In the genomic region with DNA sequence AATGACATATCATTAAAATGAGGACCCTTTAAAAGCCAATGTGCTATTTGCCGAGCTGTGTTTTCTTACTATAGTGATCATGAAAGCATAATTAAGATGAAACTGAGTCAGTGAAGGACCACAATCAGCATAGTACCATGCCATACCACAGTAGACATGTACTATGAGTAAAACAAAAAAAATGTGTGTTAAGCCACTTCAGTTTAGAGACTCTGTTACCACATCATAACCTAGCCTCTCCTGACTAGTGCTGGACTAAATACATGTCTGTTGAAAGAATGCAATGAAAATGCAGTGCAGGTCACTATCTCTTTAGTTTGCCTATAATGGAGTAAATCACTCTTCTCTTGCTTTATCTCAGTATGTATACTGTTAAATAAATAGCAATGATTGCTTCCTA, we compare ENCODE assay signal across 25 cellular contexts. TPM values are rescaled to one million over a fixed set of nuclear protein-coding genes. Genes with fewer than 3 reads are reported as not detected.
"Had no signal": no experiment of that assay in that cellular context is flagged by ENCODE, and none has a peak within 500 bp of the region (broad histone marks: within the 10 kb centered on the region; RNA-seq: fewer than 3 reads in every experiment).

No MANE protein-coding gene starts in this region.

- H3K9me3 ChIP-seq: ascending aorta, left lung, thyroid gland, upper lobe of right lung had no signal

- H3K27me3 Mint-ChIP-seq: activated naive CD4-positive, alpha-beta T cell treated with anti-CD3 and anti-CD28 coated beads, Interleukin-2, amount 50 U/mL, for 24 hours; progenitor cell of endocrine pancreas had no signal

- H3K4me3 Mint-ChIP-seq: activated naive CD4-positive, alpha-beta T cell treated with anti-CD3 and anti-CD28 coated beads, Interleukin-2, amount 50 U/mL, for 24 hours; endodermal cell; natural killer cell; stimulated activated naive CD8-positive, alpha-beta T cell treated with anti-CD3 and anti-CD28 coated beads, Interleukin-15, Interleukin-2, amounts not matched to agents 100 ng/mL and 50 ng/mL, for 24 hours; T-helper 2 cell treated with Interferon-gamma antibody and Interleukin-4, amounts not matched to agents 5 μg/mL and 100 μg/mL, for 36 hours had no signal

- H3K27ac Mint-ChIP-seq: activated naive CD4-positive, alpha-beta T cell treated with anti-CD3 and anti-CD28 coated beads, Interleukin-2, amount 50 U/mL, for 24 hours; endodermal cell; natural killer cell; progenitor cell of endocrine pancreas; stimulated activated naive CD8-positive, alpha-beta T cell treated with anti-CD3 and anti-CD28 coated beads, Interleukin-15, Interleukin-2, amounts not matched to agents 100 ng/mL and 50 ng/mL, for 24 hours; T-helper 2 cell treated with Interferon-gamma antibody and Interleukin-4, amounts not matched to agents 5 μg/mL and 100 μg/mL, for 36 hours had no signal

- H3K4me3 ChIP-seq: ascending aorta, left lung, thyroid gland, upper lobe of right lung had no signal

- ATAC-seq: left lung, natural killer cell, right cardiac atrium, upper lobe of right lung had no signal

- H3K9me3 Mint-ChIP-seq: activated naive CD4-positive, alpha-beta T cell treated with anti-CD3 and anti-CD28 coated beads, Interleukin-2, amount 50 U/mL, for 24 hours; endodermal cell; natural killer cell; stimulated activated naive CD8-positive, alpha-beta T cell treated with anti-CD3 and anti-CD28 coated beads, Interleukin-15, Interleukin-2, amounts not matched to agents 100 ng/mL and 50 ng/mL, for 24 hours; T-helper 2 cell treated with Interferon-gamma antibody and Interleukin-4, amounts not matched to agents 5 μg/mL and 100 μg/mL, for 36 hours had no signal

- H3K4me1 ChIP-seq: ascending aorta, left lung, thyroid gland, upper lobe of right lung had no signal

- H3K27me3 ChIP-seq: ascending aorta, left lung, thyroid gland, upper lobe of right lung had no signal

- H3K36me3 ChIP-seq: ascending aorta, left lung, thyroid gland, upper lobe of right lung, WERI-Rb-1 had no signal

- H3K27ac ChIP-seq: ascending aorta, left lung, thyroid gland, upper lobe of right lung, WERI-Rb-1 had no signal

- H3K4me1 Mint-ChIP-seq: activated naive CD4-positive, alpha-beta T cell treated with anti-CD3 and anti-CD28 coated beads, Interleukin-2, amount 50 U/mL, for 24 hours; endodermal cell; natural killer cell had no signal

- H3K36me3 Mint-ChIP-seq: activated naive CD4-positive, alpha-beta T cell treated with anti-CD3 and anti-CD28 coated beads, Interleukin-2, amount 50 U/mL, for 24 hours; natural killer cell had no signal

- DNase-seq: activated gamma-delta T cell treated with Interleukin-2 at 50 U/mL for 16 hours; activated T-cell treated with anti-CD3 and anti-CD28 coated beads, Interleukin-2, amount 50 U/mL, for 1 hour; cerebellar nuclear complex; cortex of kidney; endodermal cell; foreskin melanocyte; kidney glomerular epithelial cell; left lung; midbrain; natural killer cell; right cardiac atrium; stimulated activated CD4-positive, alpha-beta T cell treated with anti-CD3 and anti-CD28 coated beads, Interleukin-1b, Interleukin-23, amount 100 ng/mL, for 48 hours; substantia nigra; thyroid gland; upper lobe of right lung; WERI-Rb-1 had no signal

RNA-seq across cellular contexts. Expression of a gene that starts 12.3 kb away (rescaled TPM):
- total RNA-seq: ascending aorta, endodermal cell, epithelial cell of proximal tubule, left lung, lung microvascular endothelial cell, natural killer cell, osteocyte, progenitor cell of endocrine pancreas, right cardiac atrium, skeletal muscle tissue, thyroid gland, upper lobe of right lung had no signal
